In genomic region chr7:1493571-1493970, GRCh38 we compare ENCODE assay signal across 30 cellular contexts.
"Had no signal": no experiment of that assay in that cellular context is flagged by ENCODE, and none has a peak within 500 bp of the region (broad histone marks: within the 10 kb centered on the region; RNA-seq: fewer than 3 reads in every experiment).

No MANE protein-coding gene starts in this region.

- H3K4me3 ChIP-seq: neural progenitor cell, psoas muscle, skin epidermis, smooth muscle cell, spleen, suprapubic skin, testis, tibial artery, transverse colon, upper lobe of right lung had no signal

- H3K9ac ChIP-seq: neural progenitor cell, parathyroid adenoma had no signal

- H2AFZ ChIP-seq: neural progenitor cell, parathyroid adenoma had no signal

- DNase-seq: naive thymus-derived CD4-positive, alpha-beta T cell; natural killer cell; nucleus accumbens; posterior cingulate gyrus; psoas muscle; right cardiac atrium; spleen; stimulated activated CD4-positive, alpha-beta T cell treated with anti-CD3 and anti-CD28 coated beads, Interleukin-12 subunit alpha, Interleukin-12 subunit beta, amount 100 ng/mL, for 4 hours; stimulated activated CD4-positive, alpha-beta T cell treated with anti-CD3 and anti-CD28 coated beads, Interleukin-1b, Interleukin-23, amount 100 ng/mL, for 48 hours; stimulated activated CD4-positive, alpha-beta T cell treated with anti-CD3 and anti-CD28 coated beads, Interleukin-4, amount 100 ng/mL, for 1 hour; stimulated activated CD4-positive, alpha-beta T cell treated with anti-CD3 and anti-CD28 coated beads, Interleukin-4, amount 100 ng/mL, for 4 hours; stimulated activated CD8-positive, alpha-beta memory T cell treated with anti-CD3 and anti-CD28 coated beads, Interleukin-4, amount 100 ng/mL, for 48 hours; stimulated activated naive CD4-positive, alpha-beta T cell; stimulated activated naive CD8-positive, alpha-beta T cell treated with anti-CD3 and anti-CD28 coated beads, Interleukin-15, amount 100 ng/mL, for 72 hours; stimulated activated naive CD8-positive, alpha-beta T cell treated with anti-CD3 and anti-CD28 coated beads, Interleukin-15, Interleukin-2, amounts not matched to agents 100 U/mL and 50 U/mL, for 24 hours; substantia nigra; testis; tibial artery; transverse colon; upper lobe of right lung had no signal

- H3K9me3 ChIP-seq: neutrophil, psoas muscle, spleen, suprapubic skin, testis, tibial artery, transverse colon, upper lobe of right lung had no signal

- H3K9me3 Mint-ChIP-seq: naive thymus-derived CD4-positive, alpha-beta T cell; natural killer cell; nephron; neural progenitor cell; stimulated activated memory B cell treated with anti-CD40 and anti-IgM and Interleukin-4, amounts not matched to agents 10 μg/mL and 1 μg/mL and 100 μg/mL, for 72 hours; stimulated activated naive CD8-positive, alpha-beta T cell treated with anti-CD3 and anti-CD28 coated beads, Interleukin-15, amount 100 ng/mL, for 72 hours; type B pancreatic cell had no signal

- H3K27me3 Mint-ChIP-seq: naive thymus-derived CD4-positive, alpha-beta T cell; progenitor cell of endocrine pancreas; stimulated activated memory B cell treated with anti-CD40 and anti-IgM and Interleukin-4, amounts not matched to agents 10 μg/mL and 1 μg/mL and 100 μg/mL, for 72 hours; stimulated activated naive CD8-positive, alpha-beta T cell treated with anti-CD3 and anti-CD28 coated beads, Interleukin-15, amount 100 ng/mL, for 72 hours; type B pancreatic cell had no signal

- H3K36me3 ChIP-seq: neural progenitor cell had no signal

- H3K36me3 Mint-ChIP-seq: natural killer cell had no signal

- H3K27ac ChIP-seq: neural progenitor cell, neutrophil, parathyroid adenoma, psoas muscle, skin epidermis, spleen, suprapubic skin, testis, tibial artery, transverse colon, upper lobe of right lung had no signal

- H3K27ac Mint-ChIP-seq: naive thymus-derived CD4-positive, alpha-beta T cell; natural killer cell; nephron; neural progenitor cell; progenitor cell of endocrine pancreas; stimulated activated memory B cell treated with anti-CD40 and anti-IgM and Interleukin-4, amounts not matched to agents 10 μg/mL and 1 μg/mL and 100 μg/mL, for 72 hours; stimulated activated naive CD8-positive, alpha-beta T cell treated with anti-CD3 and anti-CD28 coated beads, Interleukin-15, amount 100 ng/mL, for 72 hours; type B pancreatic cell had no signal

- H3K4me2 ChIP-seq: neural progenitor cell, smooth muscle cell had no signal

- H3K4me1 Mint-ChIP-seq: naive thymus-derived CD4-positive, alpha-beta T cell; natural killer cell; nephron; neural progenitor cell; stimulated activated memory B cell treated with anti-CD40 and anti-IgM and Interleukin-4, amounts not matched to agents 10 μg/mL and 1 μg/mL and 100 μg/mL, for 72 hours; stimulated activated naive CD8-positive, alpha-beta T cell treated with anti-CD3 and anti-CD28 coated beads, Interleukin-15, amount 100 ng/mL, for 72 hours had no signal

- H3K4me3 Mint-ChIP-seq: natural killer cell; nephron; neural progenitor cell; stimulated activated memory B cell treated with anti-CD40 and anti-IgM and Interleukin-4, amounts not matched to agents 10 μg/mL and 1 μg/mL and 100 μg/mL, for 72 hours; stimulated activated naive CD8-positive, alpha-beta T cell treated with anti-CD3 and anti-CD28 coated beads, Interleukin-15, amount 100 ng/mL, for 72 hours; type B pancreatic cell had no signal

- H3K4me1 ChIP-seq: neural progenitor cell, parathyroid adenoma, psoas muscle, spleen, suprapubic skin, testis, tibial artery, transverse colon, upper lobe of right lung had no signal

- H3K27me3 ChIP-seq: neural progenitor cell, neutrophil, spleen, suprapubic skin, testis, tibial artery, transverse colon, upper lobe of right lung had no signal
